ENCODE assay signal across 17 cellular contexts in the genomic region with DNA sequence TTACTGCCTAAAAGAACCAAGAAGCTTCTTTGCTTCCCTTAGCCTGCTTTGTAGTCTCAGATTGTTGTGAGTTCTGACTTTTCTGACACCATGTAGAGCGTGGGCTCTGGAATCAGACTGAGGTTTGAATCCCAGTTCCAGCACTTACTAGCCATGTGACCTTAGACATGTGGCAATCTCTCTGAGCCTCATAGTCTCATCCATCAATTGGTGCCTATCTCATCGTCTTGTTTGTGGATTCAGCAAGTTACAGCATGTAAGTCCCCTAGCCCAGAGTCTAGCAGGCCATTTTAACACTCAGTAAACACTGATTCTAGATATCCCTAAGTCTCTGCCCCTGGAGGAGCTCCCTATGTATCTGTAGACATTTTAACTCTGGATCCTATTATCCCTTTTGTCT.
"Had no signal": no experiment of that assay in that cellular context is flagged by ENCODE, and none has a peak within 500 bp of the region (broad histone marks: within the 10 kb centered on the region; RNA-seq: fewer than 3 reads in every experiment).

No MANE protein-coding gene starts in this region.

- H3K4me3 ChIP-seq: lower lobe of right lung, neural progenitor cell, thoracic aorta had no signal

- DNase-seq: activated CD4-positive, alpha-beta T cell treated with anti-CD3 and anti-CD28 coated beads, Interleukin-2, amount 10 ng/mL, durations not matched to agents 7 days and 5 days; activated CD4-positive, CD25-positive, alpha-beta regulatory T cell treated with anti-CD3 and anti-CD28 coated beads, Interleukin-2, amount 50 U/mL, for 72 hours; activated CD8-positive, alpha-beta memory T cell treated with anti-CD3 and anti-CD28 coated beads, Interleukin-2, amount 10 ng/mL, durations not matched to agents 7 days and 5 days; activated CD8-positive, alpha-beta T cell treated with anti-CD3 and anti-CD28 coated beads for 36 hours; activated effector memory CD4-positive, alpha-beta T cell treated with anti-CD3 and anti-CD28 coated beads, Interleukin-2, amount 50 U/mL, for 16 hours; activated naive CD4-positive, alpha-beta T cell treated with anti-CD3 and anti-CD28 coated beads, Interleukin-2, amount 10 ng/mL, durations not matched to agents 7 days and 5 days; activated T-cell treated with anti-CD3 and anti-CD28 coated beads for 4 hours; amygdala; lower lobe of right lung; naive thymus-derived CD4-positive, alpha-beta T cell; retina; stimulated activated CD4-positive, alpha-beta T cell treated with anti-CD3 and anti-CD28 coated beads, Interleukin-2, amount 100 ng/mL, for 48 hours; stimulated activated CD8-positive, alpha-beta memory T cell treated with anti-CD3 and anti-CD28 coated beads, Interleukin-4, amount 100 ng/mL, for 48 hours; stimulated activated naive B cell treated with anti-CD40 and anti-IgM and Interleukin-4, amounts not matched to agents 10 μg/mL and 1 μg/mL and 100 μg/mL, for 72 hours; WERI-Rb-1 had no signal

- ATAC-seq: activated CD8-positive, alpha-beta memory T cell treated with anti-CD3 and anti-CD28 coated beads, Interleukin-2, amount 10 ng/mL, durations not matched to agents 7 days and 5 days; activated CD8-positive, alpha-beta T cell treated with anti-CD3 and anti-CD28 coated beads for 36 hours; lower lobe of right lung; naive thymus-derived CD4-positive, alpha-beta T cell; stimulated activated naive B cell treated with anti-CD40 and anti-IgM and Interleukin-4, amounts not matched to agents 10 μg/mL and 1 μg/mL and 100 μg/mL, for 72 hours had no signal
